Comparison of ENCODE assay signal across 22 cellular contexts in the genomic region with DNA sequence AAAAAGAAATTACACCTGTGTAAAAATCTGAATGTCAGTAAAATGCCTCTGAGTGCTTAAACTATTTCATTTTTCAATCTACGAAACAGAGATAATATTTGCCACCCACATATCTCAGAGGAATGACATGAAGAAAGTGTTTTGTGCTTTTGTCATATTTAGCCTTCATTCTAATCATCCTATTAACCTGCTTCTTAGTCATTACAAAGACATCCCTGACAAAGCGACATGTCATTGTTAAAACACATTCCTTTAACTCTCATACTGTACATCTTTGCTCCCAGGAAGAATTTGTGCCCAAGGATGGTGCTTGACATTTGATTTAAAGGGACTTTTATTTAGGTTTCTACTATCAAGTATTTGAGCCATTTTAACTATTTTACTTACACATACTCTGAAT.
"Had no signal": no experiment of that assay in that cellular context is flagged by ENCODE, and none has a peak within 500 bp of the region (broad histone marks: within the 10 kb centered on the region; RNA-seq: fewer than 3 reads in every experiment).

No MANE protein-coding gene starts in this region.

- H3K4me1 ChIP-seq: adrenal gland, esophagus muscularis mucosa, prostate gland, testis had no signal

- FAIRE-seq: small intestine had no signal

- H3K36me3 ChIP-seq: adrenal gland, cardiac muscle cell, esophagus muscularis mucosa, prostate gland had no signal

- DNase-seq: activated CD4-positive, alpha-beta T cell treated with anti-CD3 and anti-CD28 coated beads, Interleukin-2, amount 50 U/mL, for 1 hour; activated CD8-positive, alpha-beta memory T cell treated with anti-CD3 and anti-CD28 coated beads, Interleukin-2, amount 50 U/mL, for 4 hours; activated effector memory CD4-positive, alpha-beta T cell treated with Interleukin-2 at 50 U/mL for 16 hours; activated T-cell treated with anti-CD3 and anti-CD28 coated beads, Interleukin-2, amount 50 U/mL, for 4 hours; adrenal gland; effector CD8-positive, alpha-beta T cell; hippocampal formation; islet precursor cell; right cardiac atrium; small intestine; stimulated activated CD4-positive, alpha-beta T cell treated with anti-CD3 and anti-CD28 coated beads, Interleukin-4, amount 100 ng/mL, for 4 hours; testis had no signal

- H3K4me1 Mint-ChIP-seq: activated naive CD4-positive, alpha-beta T cell treated with anti-CD3 and anti-CD28 coated beads, Interleukin-2, amount 50 U/mL, for 24 hours; mesothelial cell of epicardium; stimulated activated memory B cell treated with anti-CD40 and anti-IgM and Interleukin-4, amounts not matched to agents 10 μg/mL and 1 μg/mL and 100 μg/mL, for 72 hours had no signal

- H3K27ac Mint-ChIP-seq: activated naive CD4-positive, alpha-beta T cell treated with anti-CD3 and anti-CD28 coated beads, Interleukin-2, amount 50 U/mL, for 24 hours; dendritic cell treated with granulocyte-macrophage colony-stimulating factor and Interleukin-4, amounts not matched to agents 40 ng/mL and 50 ng/mL, for 4 days; mesothelial cell of epicardium; natural killer cell treated with Interleukin-12 subunit alpha and Interleukin-12 subunit beta and Interleukin-15 and Interleukin-18, amount 100 ng/mL, for 72 hours; stimulated activated memory B cell treated with anti-CD40 and anti-IgM and Interleukin-4, amounts not matched to agents 10 μg/mL and 1 μg/mL and 100 μg/mL, for 72 hours; type B pancreatic cell had no signal

- H3K36me3 Mint-ChIP-seq: activated naive CD4-positive, alpha-beta T cell treated with anti-CD3 and anti-CD28 coated beads, Interleukin-2, amount 50 U/mL, for 24 hours; mesothelial cell of epicardium; natural killer cell treated with Interleukin-12 subunit alpha and Interleukin-12 subunit beta and Interleukin-15 and Interleukin-18, amount 100 ng/mL, for 72 hours; stimulated activated memory B cell treated with anti-CD40 and anti-IgM and Interleukin-4, amounts not matched to agents 10 μg/mL and 1 μg/mL and 100 μg/mL, for 72 hours; type B pancreatic cell had no signal

- H3K9me3 Mint-ChIP-seq: activated naive CD4-positive, alpha-beta T cell treated with anti-CD3 and anti-CD28 coated beads, Interleukin-2, amount 50 U/mL, for 24 hours; mesothelial cell of epicardium; stimulated activated memory B cell treated with anti-CD40 and anti-IgM and Interleukin-4, amounts not matched to agents 10 μg/mL and 1 μg/mL and 100 μg/mL, for 72 hours; type B pancreatic cell had no signal

- H3K27me3 ChIP-seq: adrenal gland, cardiac muscle cell, esophagus muscularis mucosa, testis had no signal

- H3K4me3 ChIP-seq: adrenal gland, cardiac muscle cell, esophagus muscularis mucosa, lung, prostate gland, testis had no signal

- H3K9me3 ChIP-seq: adrenal gland, esophagus muscularis mucosa, prostate gland, testis had no signal

- H3K27ac ChIP-seq: adrenal gland, cardiac muscle cell, esophagus muscularis mucosa, prostate gland, testis had no signal

- H3K27me3 Mint-ChIP-seq: activated naive CD4-positive, alpha-beta T cell treated with anti-CD3 and anti-CD28 coated beads, Interleukin-2, amount 50 U/mL, for 24 hours; dendritic cell treated with granulocyte-macrophage colony-stimulating factor and Interleukin-4, amounts not matched to agents 40 ng/mL and 50 ng/mL, for 4 days; natural killer cell treated with Interleukin-12 subunit alpha and Interleukin-12 subunit beta and Interleukin-15 and Interleukin-18, amount 100 ng/mL, for 72 hours; stimulated activated memory B cell treated with anti-CD40 and anti-IgM and Interleukin-4, amounts not matched to agents 10 μg/mL and 1 μg/mL and 100 μg/mL, for 72 hours; type B pancreatic cell had no signal

- H3K4me3 Mint-ChIP-seq: activated naive CD4-positive, alpha-beta T cell treated with anti-CD3 and anti-CD28 coated beads, Interleukin-2, amount 50 U/mL, for 24 hours; activated T-cell treated with anti-CD3 and anti-CD28 coated beads, Interleukin-2, amount 50 U/mL, for 4 hours; dendritic cell treated with granulocyte-macrophage colony-stimulating factor and Interleukin-4, amounts not matched to agents 40 ng/mL and 50 ng/mL, for 4 days; mesothelial cell of epicardium; natural killer cell treated with Interleukin-12 subunit alpha and Interleukin-12 subunit beta and Interleukin-15 and Interleukin-18, amount 100 ng/mL, for 72 hours; stimulated activated memory B cell treated with anti-CD40 and anti-IgM and Interleukin-4, amounts not matched to agents 10 μg/mL and 1 μg/mL and 100 μg/mL, for 72 hours; type B pancreatic cell had no signal
